In genomic region chr17:44947461-44948314, GRCh38 we compare ENCODE assay signal across 8 cellular contexts. TPM values are rescaled to one million over a fixed set of nuclear protein-coding genes. Genes with fewer than 3 reads are reported as not detected.
DNase-seq lines count a peak whose midpoint lies in the region; ATAC-seq and TF ChIP-seq lines count a peak whose summit lies in the region.

TSS of gene KIF18B (minus strand) at chr17:44947773. CDS start at chr17:44936344, 11,429 bp downstream.

- H3K27ac Mint-ChIP-seq in progenitor cell of endocrine pancreas, result peak within 1 kb of the TSS; percentile 86

- no peaks in the 10 kb centered on the region for H3K9me3 Mint-ChIP-seq in progenitor cell of endocrine pancreas (ENCODE audit: low read depth)

- H3K36me3 Mint-ChIP-seq in progenitor cell of endocrine pancreas (ENCODE audit: insufficient read depth), result no peaks in the 10 kb centered on the region

- peaks cover 10% of the 10 kb centered on the region for H3K4me1 Mint-ChIP-seq in progenitor cell of endocrine pancreas (ENCODE audit: low read depth)

- peaks cover 9% of the 10 kb centered on the region for H3K27me3 Mint-ChIP-seq in progenitor cell of endocrine pancreas

- peak; percentile 91 for ATAC-seq in HG02852 (IDR thresholded peaks at IDR 0.05; ENCODE audit: unreplicated experiment)
- peak; percentile 100 for ATAC-seq in left cardiac atrium

- peaks cover 1% of the 10 kb centered on the region for H3K4me1 ChIP-seq in urinary bladder (ENCODE audit: insufficient read depth)

- DNase-seq in GM13976 (ENCODE audit: low spot score) (peak; percentile 99), NCI-H1694 (lab: John Stamatoyannopoulos, UW) (peak; percentile 95), amniotic epithelial cell (ENCODE audit: low read depth) (peak; percentile 93), left cardiac atrium (peak; percentile 91), progenitor cell of endocrine pancreas (ENCODE audit: low spot score, unreplicated experiment) (peak; percentile 68)

- WGBS in urinary bladder, result 2% methylated on average over 62 of the region's 62 CpGs

- no peak for TF ChIP-seq CTCF in GM13976 (IDR thresholded peaks at IDR 0.05; ENCODE audit: borderline replicate concordance, control extremely low read depth, extremely low read depth, insufficient read depth, missing control alignments)
- no peak for TF ChIP-seq CTCF in progenitor cell of endocrine pancreas (IDR thresholded peaks at IDR 0.05; ENCODE audit: unreplicated experiment)

- in situ Hi-C loops in GM13976 (cut with MboI; ENCODE audit: low sequenced_read_pairs, unreplicated experiment), result no loop called here

- no peaks in the 10 kb centered on the region for H3K36me3 ChIP-seq in urinary bladder (ENCODE audit: insufficient read depth)

- no peak within 1 kb of the TSS for H3K27ac ChIP-seq in urinary bladder (ENCODE audit: low read depth)

- intact Hi-C loops in T-helper 1 cell treated with Interleukin-12 subunit alpha and Interleukin-12 subunit beta and Interleukin-4 antibody, amounts not matched to agents 30 ng/mL and 1 ng/mL, for 36 hours (cut with micrococcal nuclease), result loop anchor here (1.0 to 10.0 kb wide), 7 partner anchors 21 to 367 kb away; partner anchors contain the start of genes C1QL1, EFTUD2, MAP3K14 and NMT1
- intact Hi-C loops in left cardiac atrium (cut with DNase I), result no loop called here

- peak within 1 kb of the TSS; percentile 51 for H3K4me3 ChIP-seq in urinary bladder (ENCODE audit: low read depth, low read length)

- H3K4me3 Mint-ChIP-seq in progenitor cell of endocrine pancreas (ENCODE audit: low read depth), result peak within 1 kb of the TSS; percentile 89

RNA-seq across cellular contexts. Expression of gene KIF18B, which starts in this region (rescaled TPM):
- 54.0 and 55.2 TPM in 2 replicates for total RNA-seq in T-helper 1 cell treated with Interleukin-12 subunit alpha and Interleukin-12 subunit beta and Interleukin-4 antibody, amounts not matched to agents 30 ng/mL and 1 ng/mL, for 36 hours
- total RNA-seq in left cardiac atrium (under 1 TPM; 0.16 to 0.85 TPM), progenitor cell of endocrine pancreas (27.7 and 32.2 TPM in 2 replicates), urinary bladder (2.5 TPM)
- polyA plus RNA-seq in urinary bladder, result 0.20 TPM

Comparison
In these comparisons a context has a peak if more than half of its experiments do, and no peak if none do; other contexts are left out.
1. Peak in DNase-seq and ATAC-seq in left cardiac atrium; RNA of the gene not detected or under 1 TPM.